In genomic region chr1:162080472-162081015, GRCh38 we compare ENCODE assay signal across 1 cellular context.
TF ChIP-seq lines count a peak whose summit lies in the region.

No MANE protein-coding gene starts in this region.

TF ChIP-seq in GM23338, 12 proteins besides CTCF, POLR2A, EP300 and RAD21:
- TF ChIP-seq, protein P1, sequence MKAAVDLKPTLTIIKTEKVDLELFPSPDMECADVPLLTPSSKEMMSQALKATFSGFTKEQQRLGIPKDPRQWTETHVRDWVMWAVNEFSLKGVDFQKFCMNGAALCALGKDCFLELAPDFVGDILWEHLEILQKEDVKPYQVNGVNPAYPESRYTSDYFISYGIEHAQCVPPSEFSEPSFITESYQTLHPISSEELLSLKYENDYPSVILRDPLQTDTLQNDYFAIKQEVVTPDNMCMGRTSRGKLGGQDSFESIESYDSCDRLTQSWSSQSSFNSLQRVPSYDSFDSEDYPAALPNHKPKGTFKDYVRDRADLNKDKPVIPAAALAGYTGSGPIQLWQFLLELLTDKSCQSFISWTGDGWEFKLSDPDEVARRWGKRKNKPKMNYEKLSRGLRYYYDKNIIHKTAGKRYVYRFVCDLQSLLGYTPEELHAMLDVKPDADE (IDR thresholded peaks at IDR 0.05), result no peak
- TF ChIP-seq EZH2phosphoT487 (IDR thresholded peaks at IDR 0.05; ENCODE audit: unreplicated experiment), result no peak
